7 cellular contexts compared by ENCODE assay signal in the genomic region with DNA sequence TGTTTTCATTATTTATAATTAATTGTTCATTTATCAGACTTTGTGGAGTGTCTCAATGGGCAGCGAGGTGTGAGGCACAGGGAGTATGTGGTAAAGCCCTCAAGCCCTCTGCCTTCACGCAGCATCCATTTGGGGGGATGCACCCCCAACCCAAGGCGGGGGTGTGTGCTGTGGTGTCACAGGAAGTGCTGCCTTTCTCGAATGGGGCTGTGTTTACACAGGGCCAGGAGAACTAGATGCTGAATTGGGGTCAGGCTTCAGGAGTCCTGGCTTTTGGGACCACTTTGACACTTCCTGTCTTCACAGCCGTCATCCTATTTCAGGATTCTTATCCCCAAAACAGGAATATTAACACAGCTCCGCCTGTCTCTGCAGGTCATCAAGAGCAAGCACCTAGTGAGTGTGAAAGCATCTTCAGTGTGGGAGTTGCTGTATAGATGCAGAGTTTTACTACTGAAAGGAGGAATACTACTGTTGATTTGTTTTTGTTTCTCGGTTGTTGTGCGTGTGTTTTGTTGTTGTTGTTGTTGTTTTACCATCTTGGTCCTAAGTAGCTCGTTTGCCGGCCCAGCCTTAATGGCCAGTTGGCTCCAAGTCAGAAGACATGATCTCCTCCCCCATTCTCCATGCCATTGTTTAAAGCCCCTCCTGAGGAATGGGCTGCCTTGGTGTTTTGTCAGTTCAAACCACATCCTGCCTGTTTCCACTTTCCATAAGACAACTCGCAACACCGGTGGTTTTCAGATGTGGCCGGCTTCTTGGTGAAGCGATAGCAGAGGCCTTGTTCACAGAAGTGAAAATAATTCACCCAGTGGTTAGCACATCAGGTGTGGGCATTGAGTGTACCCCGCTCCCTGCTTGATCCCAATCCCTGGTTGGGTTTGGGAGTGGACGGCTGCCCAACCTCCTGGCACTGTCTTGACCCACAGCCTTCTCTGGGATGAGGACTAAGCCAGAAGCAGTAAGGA.
DNase-seq lines count a peak whose midpoint lies in the region; ATAC-seq lines count a peak whose summit lies in the region.

No MANE protein-coding gene starts in this region.

- peak; percentile 76 for ATAC-seq in GM19351 (IDR thresholded peaks at IDR 0.05; ENCODE audit: unreplicated experiment)
- ATAC-seq in HG03064 (IDR thresholded peaks at IDR 0.05; ENCODE audit: low read depth, unreplicated experiment), result peak; percentile 67

- peak; percentile 11 to 29 for DNase-seq in activated CD4-positive, alpha-beta T cell treated with anti-CD3 and anti-CD28 coated beads for 4 hours
- peak; percentile 15 to 24 for DNase-seq in stimulated activated CD8-positive, alpha-beta memory T cell treated with anti-CD3 and anti-CD28 coated beads, Interleukin-7, amount 100 ng/mL, for 4 hours (ENCODE audit: low read depth in 2 of 2)
- DNase-seq in dermis blood vessel endothelial cell (no peak), medulla oblongata (ENCODE audit: extremely low spot score) (no peak)
- no peak for DNase-seq in activated CD4-positive, CD25-positive, alpha-beta regulatory T cell treated with anti-CD3 and anti-CD28 coated beads, Interleukin-2, amount 50 U/mL, for 72 hours

Comparison
In these comparisons a context has a peak if more than half of its experiments do, and no peak if none do; other contexts are left out.
1. DNase-seq: peak in activated CD4-positive, alpha-beta T cell treated with anti-CD3 and anti-CD28 coated beads for 4 hours (2 of 2) and stimulated activated CD8-positive, alpha-beta memory T cell treated with anti-CD3 and anti-CD28 coated beads, Interleukin-7, amount 100 ng/mL, for 4 hours (2 of 2); none in dermis blood vessel endothelial cell (single experiment), medulla oblongata (single experiment) and activated CD4-positive, CD25-positive, alpha-beta regulatory T cell treated with anti-CD3 and anti-CD28 coated beads, Interleukin-2, amount 50 U/mL, for 72 hours (single experiment).